9 cellular contexts compared by ENCODE assay signal in genomic region chr12:54189198-54189539, GRCh38. TPM values are rescaled to one million over a fixed set of nuclear protein-coding genes. Genes with fewer than 3 reads are reported as not detected.
DNase-seq lines count a peak whose midpoint lies in the region; ATAC-seq and TF ChIP-seq lines count a peak whose summit lies in the region.
"Had no signal": no experiment of that assay in that cellular context is flagged by ENCODE, and none has a peak within 500 bp of the region (broad histone marks: within the 10 kb centered on the region; RNA-seq: fewer than 3 reads in every experiment).

No MANE protein-coding gene starts in this region.

- peak overlapping the region; percentile 4 for H3K27ac Mint-ChIP-seq in osteocyte (ENCODE audit: unreplicated experiment)

- peaks cover 32% of the 10 kb centered on the region for H3K27me3 Mint-ChIP-seq in osteocyte (ENCODE audit: unreplicated experiment)

- no peaks in the 10 kb centered on the region for H3K9me3 Mint-ChIP-seq in osteocyte (ENCODE audit: unreplicated experiment)
- H3K9me3 Mint-ChIP-seq: activated naive CD4-positive, alpha-beta T cell treated with anti-CD3 and anti-CD28 coated beads, Interleukin-2, amount 50 U/mL, for 72 hours had no signal

- intact Hi-C loops in dorsolateral prefrontal cortex (cut with DNase I) = no loop called here

- TF ChIP-seq CTCF in GM06990 (IDR thresholded peaks at IDR 0.05; ENCODE audit: insufficient read depth, low read length, poor library complexity, severe bottlenecking) = no peak
- TF ChIP-seq CTCF in dorsolateral prefrontal cortex (IDR thresholded peaks at IDR 0.05 in 54 of 56, conservative IDR thresholded peaks at IDR 0.05 in 2 of 56; ENCODE audit: low read depth in 1 of 56, partially characterized antibody in 56 of 56) = no peak
- no peak for TF ChIP-seq CTCF in osteocyte (IDR thresholded peaks at IDR 0.05)

- H3K4me3 ChIP-seq in GM06990 (replicated peaks; ENCODE audit: low read depth, low read length) (peak overlapping the region; percentile 33; the same call in 1 of the 2 replicates), dorsolateral prefrontal cortex (peak overlapping the region in 57 of 59 donors; percentile 30 to 99 (median 88))
- H3K4me3 ChIP-seq in Jurkat, Clone E6-1 (ENCODE audit: low read length) = peak overlapping the region; percentile 59

- H3K4me3 Mint-ChIP-seq in osteocyte (ENCODE audit: unreplicated experiment) = peak overlapping the region; percentile 86

- ATAC-seq in HG03280 (IDR thresholded peaks at IDR 0.05; ENCODE audit: unreplicated experiment) (no peak), GM19023 (IDR thresholded peaks at IDR 0.05; ENCODE audit: unreplicated experiment) (no peak)

- H3K27me3 ChIP-seq in GM06990 (replicated peaks; ENCODE audit: control insufficient read depth, insufficient read depth, low read length) (no peaks in the 10 kb centered on the region), dorsolateral prefrontal cortex (peaks cover 0 to 38% (median 8%) of the 10 kb centered on the region in 45 donors)

- H3K4me1 Mint-ChIP-seq in osteocyte (ENCODE audit: unreplicated experiment) = peaks cover 17% of the 10 kb centered on the region

- peak overlapping the region in 4 of 59 donors; percentile 12 to 76 (median 59) for H3K27ac ChIP-seq in dorsolateral prefrontal cortex

- peaks cover 1% of the 10 kb centered on the region for H3K36me3 ChIP-seq in GM06990 (ENCODE audit: control insufficient read depth, insufficient read depth, low read length)

- H3K36me3 Mint-ChIP-seq in osteocyte (ENCODE audit: unreplicated experiment) = peaks cover 2% of the 10 kb centered on the region

- DNase-seq in GM06990 (ENCODE audit: extremely low read depth, insufficient read length) = no peak
- no peak for DNase-seq in Jurkat, Clone E6-1 (ENCODE audit: low read depth, low spot score)
- DNase-seq in dorsolateral prefrontal cortex = no peak
- no peak for DNase-seq in osteocyte (ENCODE audit: extremely low spot score, unreplicated experiment)
- no peak for DNase-seq in UCSD-AML1 (lab: John Stamatoyannopoulos, UW; ENCODE audit: unreplicated experiment)
- DNase-seq in stimulated activated CD4-positive, alpha-beta T cell treated with anti-CD3 and anti-CD28 coated beads, Interleukin-4, amount 100 ng/mL, for 1 hour = no peak

RNA-seq across cellular contexts. Expression of gene SMUG1, which starts 0.4 kb away (rescaled TPM):
- polyA plus RNA-seq in Jurkat, Clone E6-1 (2012; ENCODE audit: insufficient read depth, insufficient read length) = 36.9 TPM
- total RNA-seq in dorsolateral prefrontal cortex (10 to 100 TPM; 15.0 to 44.0 (median 30.6) TPM), osteocyte (33.8 and 34.5 TPM in 2 replicates)

Comparison
In these comparisons a context has a peak if more than half of its experiments do, and no peak if none do; other contexts are left out.
1. H3K4me3 ChIP-seq: peak in every context shown above with its lines; median percentile 88 in dorsolateral prefrontal cortex; 59 in Jurkat, Clone E6-1; 33 in GM06990.